ENCODE assay signal across 1 cellular context in the genomic region with DNA sequence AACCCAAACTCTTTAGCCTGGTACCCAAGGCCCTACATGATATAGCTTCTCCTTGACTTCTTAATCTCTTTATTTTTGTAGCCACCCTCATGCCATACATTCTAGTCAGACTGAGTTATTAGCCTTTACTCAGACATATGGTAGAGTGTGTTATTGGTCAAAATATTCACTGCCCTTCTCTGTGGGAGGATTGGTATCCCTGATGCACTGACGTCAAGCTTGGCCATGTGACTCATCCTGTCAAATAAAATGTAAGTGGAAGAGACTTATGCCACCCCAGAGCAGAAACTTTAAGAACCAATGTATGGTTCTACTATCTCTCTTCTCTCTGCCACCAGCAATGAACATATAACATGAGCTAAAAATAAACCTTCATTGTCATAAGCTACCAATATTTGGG.
TF ChIP-seq lines count a peak whose summit lies in the region.

No MANE protein-coding gene starts in this region.

TF ChIP-seq in HepG2, 621 proteins besides CTCF, POLR2A, EP300 and RAD21 (continued from another document):
- TF ChIP-seq ELK4 (CRISPR knock-in tag; IDR thresholded peaks at IDR 0.05; ENCODE audit: borderline replicate concordance) (no peak), ZNF577 (CRISPR knock-in tag; IDR thresholded peaks at IDR 0.05; ENCODE audit: borderline replicate concordance, low read depth) (no peak), NFYC (CRISPR knock-in tag; IDR thresholded peaks at IDR 0.05) (no peak)
